23 cellular contexts compared by ENCODE assay signal in the genomic region with DNA sequence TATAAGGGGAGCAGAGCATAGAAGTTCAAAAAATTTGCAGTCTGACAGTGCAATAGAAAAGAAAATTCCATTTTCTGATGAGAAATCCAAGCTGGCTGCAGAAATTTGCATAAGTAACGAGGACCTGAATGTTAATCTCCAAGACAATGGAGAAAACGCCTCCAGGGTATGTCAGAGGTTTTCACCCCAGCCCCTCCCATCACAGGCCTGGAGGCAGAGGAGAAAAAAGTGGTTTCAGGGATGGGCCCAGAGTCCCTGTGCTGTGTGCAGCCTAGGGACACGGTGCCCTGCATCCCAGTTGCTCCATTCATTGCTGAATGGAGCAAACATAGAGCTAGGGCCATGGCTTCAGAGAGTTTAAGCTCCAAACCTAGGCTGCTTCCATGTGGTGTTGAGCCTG.
"Had no signal": no experiment of that assay in that cellular context is flagged by ENCODE, and none has a peak within 500 bp of the region (broad histone marks: within the 10 kb centered on the region; RNA-seq: fewer than 3 reads in every experiment).

No MANE protein-coding gene starts in this region.

- H3K36me3 ChIP-seq: left ventricle myocardium inferior, ovary, right atrium auricular region, suprapubic skin, thoracic aorta, tibial nerve, uterus had no signal

- H3K9me3 ChIP-seq: mucosa of descending colon, ovary, right atrium auricular region, thoracic aorta, uterus had no signal

- H3K27me3 ChIP-seq: ovary, right atrium auricular region, suprapubic skin, tibial nerve, uterus had no signal

- H3K27me3 Mint-ChIP-seq: naive thymus-derived CD4-positive, alpha-beta T cell; natural killer cell treated with Interleukin-12 subunit alpha and Interleukin-12 subunit beta and Interleukin-15 and Interleukin-18, amount 100 ng/mL, for 72 hours; type B pancreatic cell had no signal

- DNase-seq: islet precursor cell; left ventricle myocardium inferior; midbrain; mucosa of descending colon; naive thymus-derived CD4-positive, alpha-beta T cell; ovary; stimulated activated CD4-positive, alpha-beta T cell treated with anti-CD3 and anti-CD28 coated beads, Interleukin-12 subunit alpha, Interleukin-12 subunit beta, amount 100 ng/mL, for 4 hours; stimulated activated CD4-positive, alpha-beta T cell treated with anti-CD3 and anti-CD28 coated beads, Interleukin-15, amount 100 ng/mL, for 24 hours; stimulated activated CD4-positive, alpha-beta T cell treated with anti-CD3 and anti-CD28 coated beads, Interleukin-2, amount 100 ng/mL, for 24 hours; stimulated activated CD4-positive, alpha-beta T cell treated with anti-CD3 and anti-CD28 coated beads, Interleukin-4, amount 100 ng/mL, for 1 hour; stimulated activated naive B cell treated with anti-CD40 and anti-IgM and Interleukin-4, amounts not matched to agents 10 μg/mL and 1 μg/mL and 100 μg/mL, for 72 hours; stimulated activated naive CD8-positive, alpha-beta T cell treated with anti-CD3 and anti-CD28 coated beads, Interleukin-15, Interleukin-2, amounts not matched to agents 100 U/mL and 50 U/mL, for 24 hours; uterus had no signal

- H3K4me1 ChIP-seq: left ventricle myocardium inferior, right atrium auricular region, suprapubic skin, tibial nerve, uterus had no signal

- H3K27ac ChIP-seq: left ventricle myocardium inferior, ovary, right atrium auricular region, skin epidermis, suprapubic skin, thoracic aorta, tibial nerve, uterus had no signal

- ATAC-seq: mucosa of descending colon; naive thymus-derived CD4-positive, alpha-beta T cell; natural killer cell treated with Interleukin-12 subunit alpha and Interleukin-12 subunit beta and Interleukin-15 and Interleukin-18, amount 100 ng/mL, for 72 hours; sciatic nerve; stimulated activated naive B cell treated with anti-CD40 and anti-IgM and Interleukin-4, amounts not matched to agents 10 μg/mL and 1 μg/mL and 100 μg/mL, for 72 hours; stimulated activated naive CD8-positive, alpha-beta T cell treated with anti-CD3 and anti-CD28 coated beads, Interleukin-15, Interleukin-2, amounts not matched to agents 100 U/mL and 50 U/mL, for 24 hours had no signal

- H3K4me3 Mint-ChIP-seq: naive thymus-derived CD4-positive, alpha-beta T cell; natural killer cell treated with Interleukin-12 subunit alpha and Interleukin-12 subunit beta and Interleukin-15 and Interleukin-18, amount 100 ng/mL, for 72 hours; stimulated activated naive B cell treated with anti-CD40 and anti-IgM and Interleukin-4, amounts not matched to agents 10 μg/mL and 1 μg/mL and 100 μg/mL, for 72 hours; type B pancreatic cell had no signal

- H3K4me1 Mint-ChIP-seq: naive thymus-derived CD4-positive, alpha-beta T cell had no signal

- H3K36me3 Mint-ChIP-seq: type B pancreatic cell had no signal

- H3K27ac Mint-ChIP-seq: naive thymus-derived CD4-positive, alpha-beta T cell; natural killer cell treated with Interleukin-12 subunit alpha and Interleukin-12 subunit beta and Interleukin-15 and Interleukin-18, amount 100 ng/mL, for 72 hours; progenitor cell of endocrine pancreas; stimulated activated naive B cell treated with anti-CD40 and anti-IgM and Interleukin-4, amounts not matched to agents 10 μg/mL and 1 μg/mL and 100 μg/mL, for 72 hours; type B pancreatic cell had no signal

- H3K4me3 ChIP-seq: left ventricle myocardium inferior, lung, mucosa of descending colon, ovary, right atrium auricular region, skin epidermis, suprapubic skin, thoracic aorta, tibial nerve, uterus had no signal
